Comparison of ENCODE assay signal across 8 cellular contexts in the genomic region with DNA sequence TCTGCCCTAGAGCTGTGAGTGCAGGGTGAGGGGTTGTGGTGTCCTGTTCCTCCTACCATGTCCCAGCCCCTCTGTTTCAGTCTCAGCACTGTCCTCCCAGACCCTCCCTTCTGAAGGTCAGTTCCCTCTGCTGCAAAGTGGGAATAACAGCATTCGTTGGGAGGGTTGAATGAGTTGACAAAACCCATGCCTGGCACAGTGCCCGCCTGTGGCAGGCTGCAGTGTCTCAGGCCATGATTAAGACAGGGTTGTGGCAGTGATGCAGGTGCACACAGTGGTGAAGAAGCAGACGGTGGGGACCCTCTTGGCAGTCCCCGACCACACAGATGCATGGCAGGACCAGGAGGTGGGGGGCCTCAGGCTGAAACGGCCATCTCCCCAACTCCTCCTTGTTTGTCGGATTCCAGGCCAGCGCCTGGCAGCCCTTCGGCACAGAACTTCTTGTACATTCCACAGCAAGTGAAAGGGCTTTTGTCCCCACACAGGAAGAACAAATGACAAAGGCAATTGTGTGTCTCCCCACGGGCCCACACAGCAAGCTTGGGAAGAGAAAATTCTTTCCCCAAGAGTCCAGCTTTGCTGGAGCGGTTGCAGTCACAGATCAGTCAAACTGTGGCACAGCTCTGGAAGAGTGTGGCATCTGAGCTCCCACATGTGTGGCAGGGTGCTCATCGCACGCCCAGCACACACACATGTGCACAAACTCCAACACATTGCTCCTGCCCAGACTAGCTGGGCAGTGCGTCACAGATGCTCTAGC. TPM values are rescaled to one million over a fixed set of nuclear protein-coding genes. Genes with fewer than 3 reads are reported as not detected.
DNase-seq lines count a peak whose midpoint lies in the region; ATAC-seq and TF ChIP-seq lines count a peak whose summit lies in the region.

No MANE protein-coding gene starts in this region.

- POLR2A ChIA-PET in PC-9 (lab: Charles Lee; ENCODE audit: unreplicated experiment) = interaction anchor here (0.6 to 0.9 kb wide), 3 partner anchors 14 to 245 kb away, joined by 3 to 23 read pairs (median 14); no protein-coding TSS in a partner anchor

- H4K20me1 ChIP-seq in PC-9 (ENCODE audit: insufficient read depth) = no peaks in the 10 kb centered on the region

- no peaks in the 10 kb centered on the region for H3K9me2 ChIP-seq in PC-9 (ENCODE audit: insufficient read depth)

- peak; percentile 12 for ATAC-seq in HG02588 (IDR thresholded peaks at IDR 0.05; ENCODE audit: unreplicated experiment)

- peak overlapping the region; percentile 30; the same call in 1 of the 2 replicates for H3K4me3 ChIP-seq in PC-9
- peak overlapping the region in 1 of 4 donors; percentile 20 for H3K4me3 ChIP-seq in tibial nerve
- H3K4me3 ChIP-seq in H7 (ENCODE audit: insufficient read depth, low read depth, low read length) = no peak overlapping the region

- intact Hi-C loops in PC-9 (cut with micrococcal nuclease; ENCODE audit: unreplicated experiment) = loop anchor here (1.0 to 5.0 kb wide), 2 partner anchors 42 to 114 kb away; no protein-coding TSS in a partner anchor

- TF ChIP-seq CTCF in GM12872 (IDR thresholded peaks at IDR 0.05; ENCODE audit: insufficient read depth, low read depth, low read length) = peak; percentile 26; the same call in 1 of the 3 replicates
- no peak for TF ChIP-seq CTCF in PC-9 (conservative IDR thresholded peaks at IDR 0.05)
- no peak for TF ChIP-seq CTCF in tibial nerve (IDR thresholded peaks at IDR 0.05)

- no peaks in the 10 kb centered on the region for H3K79me2 ChIP-seq in PC-9 (ENCODE audit: low read depth)

- H3K27ac ChIP-seq in PC-9 (peak overlapping the region; percentile 96), tibial nerve (peak overlapping the region; percentile 76 to 92 (median 80))

- H3K36me3 ChIP-seq in PC-9 (ENCODE audit: low read depth) (no peaks in the 10 kb centered on the region), tibial nerve (no peaks in the 10 kb centered on the region), H7 (replicated peaks; ENCODE audit: control insufficient read depth, insufficient read depth, low read length) (no peaks in the 10 kb centered on the region)

- no TSS peak for BruUV-seq in PC-9 (replicated peaks; lab: Mats Ljungman, UMichigan)

- no peaks in the 10 kb centered on the region for H3K9me3 ChIP-seq in PC-9 (ENCODE audit: insufficient read depth, low read depth)
- H3K9me3 ChIP-seq in tibial nerve = no peaks in the 10 kb centered on the region

- peaks cover 74% of the 10 kb centered on the region for H3K4me1 ChIP-seq in PC-9 (replicated peaks; ENCODE audit: insufficient read depth)
- peaks cover 0 to 73% (median 32%) of the 10 kb centered on the region in 4 donors for H3K4me1 ChIP-seq in tibial nerve

- peaks cover 69% of the 10 kb centered on the region for H3F3A ChIP-seq in PC-9 (ENCODE audit: insufficient read depth, low read depth)

- TF ChIP-seq POLR2A in tibial nerve (IDR thresholded peaks at IDR 0.05) = no peak

- H3K4me2 ChIP-seq in PC-9 = peak overlapping the region; percentile 77

- peak; percentile 54 to 67 for DNase-seq in PC-9
- DNase-seq in inferior parietal cortex (ENCODE audit: extremely low spot score) = peak; percentile 90
- DNase-seq in tibial nerve (ENCODE audit: low spot score in 2 of 2) = peak in 1 of 2 donors; percentile 40
- DNase-seq in amniotic stem cell (lab: John Stamatoyannopoulos, UW) = no peak
- no peak for DNase-seq in H7
- DNase-seq in NOMO-1 treated with dmso at 0.1 percent for 144 hours (lab: John Stamatoyannopoulos, UW; ENCODE audit: unreplicated experiment) = no peak

- CTCF ChIA-PET in PC-9 (lab: Charles Lee) = interaction anchor here (0.6 kb wide), 1 partner anchor 1369 kb away, joined by 13 read pairs; no protein-coding TSS in a partner anchor

- peak; percentile 59 to 86 for TF ChIP-seq EP300 in tibial nerve (IDR thresholded peaks at IDR 0.05)

- H2AFZ ChIP-seq in PC-9 = peak overlapping the region; percentile 21; the same call in 1 of the 2 replicates

- H3K27me3 ChIP-seq in PC-9 (ENCODE audit: insufficient read depth, low read depth) (no peaks in the 10 kb centered on the region), tibial nerve (no peaks in the 10 kb centered on the region), H7 (ENCODE audit: control insufficient read depth, insufficient read depth, low read length) (no peaks in the 10 kb centered on the region)

- 35 to 46% methylated on average over 12 to 13 of the region's 13 CpGs for WGBS in tibial nerve, 2 donors

RNA-seq across cellular contexts. Expression of gene EPCAM, which starts 58.1 kb away (rescaled TPM):
- total RNA-seq in PC-9 (2021) (303 and 334 TPM in 2 replicates), tibial nerve (under 1 TPM in 2 of 4 donors, not detected in 2; 0.42 to 0.66 TPM)
- total RNA-seq in H7 (2014; rRNA removed; shearing (Covaris generic)) = 43.1 and 74.9 TPM in 2 replicates

Comparison
In these comparisons a context has a peak if more than half of its experiments do, and no peak if none do; other contexts are left out.
1. DNase-seq: peak in PC-9 (2 of 2) and inferior parietal cortex (single experiment); none in amniotic stem cell (single experiment), H7 (single experiment) and NOMO-1 treated with dmso at 0.1 percent for 144 hours (single experiment).
2. RNA of gene EPCAM, which starts 58.1 kb away (total RNA-seq): 303 to 334 TPM in PC-9 and 43.1 to 74.9 TPM in H7; 0.42 to 0.66 TPM in tibial nerve; every median in the first group is over 10 times any median in the second.